1 cellular context compared by ENCODE assay signal in the genomic region with DNA sequence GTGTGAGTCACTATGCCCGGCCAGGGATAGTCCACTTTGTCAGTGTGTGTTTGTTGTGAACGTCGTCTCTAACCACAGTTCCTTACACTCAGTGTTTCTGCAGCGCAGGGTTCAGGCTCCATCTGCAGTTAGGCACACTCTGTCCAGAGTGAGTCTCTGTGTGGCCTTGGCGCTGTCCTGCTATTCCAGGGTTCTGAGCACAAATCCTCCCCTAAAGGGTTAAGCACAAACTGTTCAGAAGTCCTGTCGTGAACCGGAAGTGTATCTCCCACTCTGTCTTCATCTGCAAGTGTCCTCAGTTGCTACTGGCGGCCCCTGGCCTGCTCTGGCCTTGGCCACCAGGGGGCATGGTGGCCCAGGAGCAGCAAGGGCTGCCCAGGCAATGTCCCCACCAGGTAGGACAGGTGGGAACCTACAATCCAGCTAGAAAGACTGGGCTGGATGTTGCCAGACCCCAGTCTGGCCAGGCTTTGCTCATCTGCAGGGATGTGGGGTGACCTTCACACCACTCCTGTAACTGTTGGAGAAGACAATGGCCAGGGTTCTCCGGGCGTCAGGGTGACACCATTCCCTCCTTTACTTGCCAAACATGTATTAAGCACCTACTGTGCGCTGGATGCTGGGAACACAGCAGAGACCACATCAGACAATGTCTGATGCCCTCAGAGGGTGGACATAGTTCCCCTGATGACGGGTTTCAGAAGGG.
TF ChIP-seq lines count a peak whose summit lies in the region.

No MANE protein-coding gene starts in this region.

TF ChIP-seq in HEK293, 187 proteins besides CTCF, POLR2A, EP300 and RAD21 (continued from another document):
- TF ChIP-seq, protein P1, sequence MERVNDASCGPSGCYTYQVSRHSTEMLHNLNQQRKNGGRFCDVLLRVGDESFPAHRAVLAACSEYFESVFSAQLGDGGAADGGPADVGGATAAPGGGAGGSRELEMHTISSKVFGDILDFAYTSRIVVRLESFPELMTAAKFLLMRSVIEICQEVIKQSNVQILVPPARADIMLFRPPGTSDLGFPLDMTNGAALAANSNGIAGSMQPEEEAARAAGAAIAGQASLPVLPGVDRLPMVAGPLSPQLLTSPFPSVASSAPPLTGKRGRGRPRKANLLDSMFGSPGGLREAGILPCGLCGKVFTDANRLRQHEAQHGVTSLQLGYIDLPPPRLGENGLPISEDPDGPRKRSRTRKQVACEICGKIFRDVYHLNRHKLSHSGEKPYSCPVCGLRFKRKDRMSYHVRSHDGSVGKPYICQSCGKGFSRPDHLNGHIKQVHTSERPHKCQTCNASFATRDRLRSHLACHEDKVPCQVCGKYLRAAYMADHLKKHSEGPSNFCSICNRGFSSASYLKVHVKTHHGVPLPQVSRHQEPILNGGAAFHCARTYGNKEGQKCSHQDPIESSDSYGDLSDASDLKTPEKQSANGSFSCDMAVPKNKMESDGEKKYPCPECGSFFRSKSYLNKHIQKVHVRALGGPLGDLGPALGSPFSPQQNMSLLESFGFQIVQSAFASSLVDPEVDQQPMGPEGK (tag by site-specific recombination; IDR thresholded peaks at IDR 0.05) = 0 out of 2 replicates have a peak, but pooled peaks have one; percentile 29
- TF ChIP-seq ZBTB20 (tag by site-specific recombination; IDR thresholded peaks at IDR 0.05) (no peak), ZNF10 (tag by site-specific recombination; IDR thresholded peaks at IDR 0.05) (0 out of 2 replicates have a peak, but pooled peaks have one; percentile 14), TRIM28 (IDR thresholded peaks at IDR 0.05; ENCODE audit: borderline replicate concordance, low read length) (peak; percentile 77; the same call in 1 of the 2 replicates), SETDB1 (IDR thresholded peaks at IDR 0.05; ENCODE audit: insufficient read length, low read length) (no peak), OSR2 (tag by site-specific recombination; IDR thresholded peaks at IDR 0.05) (peak; percentile 57), ZXDB (tag by site-specific recombination; IDR thresholded peaks at IDR 0.05) (peak; percentile 42), ZNF114 (tag by site-specific recombination; IDR thresholded peaks at IDR 0.05) (no peak), ZNF341 (tag by site-specific recombination; IDR thresholded peaks at IDR 0.05; ENCODE audit: low read depth) (0 out of 2 replicates have a peak, but pooled peaks have one; percentile 10), ZNF426 (tag by site-specific recombination; IDR thresholded peaks at IDR 0.05) (no peak), YY2 (tag by site-specific recombination; IDR thresholded peaks at IDR 0.05) (no peak), KLF8 (tag by site-specific recombination; IDR thresholded peaks at IDR 0.05) (peak; percentile 25; the same call in 1 of the 2 replicates), KLF16 (tag by site-specific recombination; IDR thresholded peaks at IDR 0.05) (0 out of 2 replicates have a peak, but pooled peaks have one; percentile 29), ZEB2 (tag by site-specific recombination; IDR thresholded peaks at IDR 0.05) (peak; percentile 67), ZBTB17 (tag by site-specific recombination; IDR thresholded peaks at IDR 0.05) (no peak; the same call in 1 of the 2 replicates), SCRT1 (tag by site-specific recombination; IDR thresholded peaks at IDR 0.05; ENCODE audit: borderline replicate concordance) (no peak), GLI2 (tag by site-specific recombination; IDR thresholded peaks at IDR 0.05; ENCODE audit: borderline replicate concordance, low read depth) (no peak), IKZF3 (tag by site-specific recombination; IDR thresholded peaks at IDR 0.05) (no peak), ZNF239 (tag by site-specific recombination; IDR thresholded peaks at IDR 0.05) (no peak), ZNF776 (tag by site-specific recombination; IDR thresholded peaks at IDR 0.05; ENCODE audit: borderline replicate concordance) (no peak)
- TF ChIP-seq, protein P2, sequence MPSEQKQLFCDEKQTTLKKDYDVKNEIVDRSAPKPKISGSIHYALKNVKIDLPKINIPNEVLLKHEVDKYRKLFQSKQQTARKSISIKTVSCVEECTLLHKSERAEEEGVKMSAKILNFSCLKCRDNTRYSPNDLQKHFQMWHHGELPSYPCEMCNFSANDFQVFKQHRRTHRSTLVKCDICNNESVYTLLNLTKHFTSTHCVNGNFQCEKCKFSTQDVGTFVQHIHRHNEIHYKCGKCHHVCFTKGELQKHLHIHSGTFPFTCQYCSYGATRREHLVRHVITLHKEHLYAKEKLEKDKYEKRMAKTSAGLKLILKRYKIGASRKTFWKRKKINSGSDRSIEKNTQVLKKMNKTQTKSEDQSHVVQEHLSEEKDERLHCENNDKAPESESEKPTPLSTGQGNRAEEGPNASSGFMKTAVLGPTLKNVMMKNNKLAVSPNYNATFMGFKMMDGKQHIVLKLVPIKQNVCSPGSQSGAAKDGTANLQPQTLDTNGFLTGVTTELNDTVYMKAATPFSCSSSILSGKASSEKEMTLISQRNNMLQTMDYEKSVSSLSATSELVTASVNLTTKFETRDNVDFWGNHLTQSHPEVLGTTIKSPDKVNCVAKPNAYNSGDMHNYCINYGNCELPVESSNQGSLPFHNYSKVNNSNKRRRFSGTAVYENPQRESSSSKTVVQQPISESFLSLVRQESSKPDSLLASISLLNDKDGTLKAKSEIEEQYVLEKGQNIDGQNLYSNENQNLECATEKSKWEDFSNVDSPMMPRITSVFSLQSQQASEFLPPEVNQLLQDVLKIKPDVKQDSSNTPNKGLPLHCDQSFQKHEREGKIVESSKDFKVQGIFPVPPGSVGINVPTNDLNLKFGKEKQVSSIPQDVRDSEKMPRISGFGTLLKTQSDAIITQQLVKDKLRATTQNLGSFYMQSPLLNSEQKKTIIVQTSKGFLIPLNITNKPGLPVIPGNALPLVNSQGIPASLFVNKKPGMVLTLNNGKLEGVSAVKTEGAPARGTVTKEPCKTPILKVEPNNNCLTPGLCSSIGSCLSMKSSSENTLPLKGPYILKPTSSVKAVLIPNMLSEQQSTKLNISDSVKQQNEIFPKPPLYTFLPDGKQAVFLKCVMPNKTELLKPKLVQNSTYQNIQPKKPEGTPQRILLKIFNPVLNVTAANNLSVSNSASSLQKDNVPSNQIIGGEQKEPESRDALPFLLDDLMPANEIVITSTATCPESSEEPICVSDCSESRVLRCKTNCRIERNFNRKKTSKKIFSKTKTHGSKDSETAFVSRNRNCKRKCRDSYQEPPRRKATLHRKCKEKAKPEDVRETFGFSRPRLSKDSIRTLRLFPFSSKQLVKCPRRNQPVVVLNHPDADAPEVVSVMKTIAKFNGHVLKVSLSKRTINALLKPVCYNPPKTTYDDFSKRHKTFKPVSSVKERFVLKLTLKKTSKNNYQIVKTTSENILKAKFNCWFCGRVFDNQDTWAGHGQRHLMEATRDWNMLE (tag by site-specific recombination; conservative IDR thresholded peaks at IDR 0.05; ENCODE audit: low read depth) = peak; percentile 76
- TF ChIP-seq, protein P3, sequence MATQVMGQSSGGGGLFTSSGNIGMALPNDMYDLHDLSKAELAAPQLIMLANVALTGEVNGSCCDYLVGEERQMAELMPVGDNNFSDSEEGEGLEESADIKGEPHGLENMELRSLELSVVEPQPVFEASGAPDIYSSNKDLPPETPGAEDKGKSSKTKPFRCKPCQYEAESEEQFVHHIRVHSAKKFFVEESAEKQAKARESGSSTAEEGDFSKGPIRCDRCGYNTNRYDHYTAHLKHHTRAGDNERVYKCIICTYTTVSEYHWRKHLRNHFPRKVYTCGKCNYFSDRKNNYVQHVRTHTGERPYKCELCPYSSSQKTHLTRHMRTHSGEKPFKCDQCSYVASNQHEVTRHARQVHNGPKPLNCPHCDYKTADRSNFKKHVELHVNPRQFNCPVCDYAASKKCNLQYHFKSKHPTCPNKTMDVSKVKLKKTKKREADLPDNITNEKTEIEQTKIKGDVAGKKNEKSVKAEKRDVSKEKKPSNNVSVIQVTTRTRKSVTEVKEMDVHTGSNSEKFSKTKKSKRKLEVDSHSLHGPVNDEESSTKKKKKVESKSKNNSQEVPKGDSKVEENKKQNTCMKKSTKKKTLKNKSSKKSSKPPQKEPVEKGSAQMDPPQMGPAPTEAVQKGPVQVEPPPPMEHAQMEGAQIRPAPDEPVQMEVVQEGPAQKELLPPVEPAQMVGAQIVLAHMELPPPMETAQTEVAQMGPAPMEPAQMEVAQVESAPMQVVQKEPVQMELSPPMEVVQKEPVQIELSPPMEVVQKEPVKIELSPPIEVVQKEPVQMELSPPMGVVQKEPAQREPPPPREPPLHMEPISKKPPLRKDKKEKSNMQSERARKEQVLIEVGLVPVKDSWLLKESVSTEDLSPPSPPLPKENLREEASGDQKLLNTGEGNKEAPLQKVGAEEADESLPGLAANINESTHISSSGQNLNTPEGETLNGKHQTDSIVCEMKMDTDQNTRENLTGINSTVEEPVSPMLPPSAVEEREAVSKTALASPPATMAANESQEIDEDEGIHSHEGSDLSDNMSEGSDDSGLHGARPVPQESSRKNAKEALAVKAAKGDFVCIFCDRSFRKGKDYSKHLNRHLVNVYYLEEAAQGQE (tag by site-specific recombination; IDR thresholded peaks at IDR 0.05) = peak; percentile 67; the same call in 1 of the 2 replicates
- TF ChIP-seq, protein P4, sequence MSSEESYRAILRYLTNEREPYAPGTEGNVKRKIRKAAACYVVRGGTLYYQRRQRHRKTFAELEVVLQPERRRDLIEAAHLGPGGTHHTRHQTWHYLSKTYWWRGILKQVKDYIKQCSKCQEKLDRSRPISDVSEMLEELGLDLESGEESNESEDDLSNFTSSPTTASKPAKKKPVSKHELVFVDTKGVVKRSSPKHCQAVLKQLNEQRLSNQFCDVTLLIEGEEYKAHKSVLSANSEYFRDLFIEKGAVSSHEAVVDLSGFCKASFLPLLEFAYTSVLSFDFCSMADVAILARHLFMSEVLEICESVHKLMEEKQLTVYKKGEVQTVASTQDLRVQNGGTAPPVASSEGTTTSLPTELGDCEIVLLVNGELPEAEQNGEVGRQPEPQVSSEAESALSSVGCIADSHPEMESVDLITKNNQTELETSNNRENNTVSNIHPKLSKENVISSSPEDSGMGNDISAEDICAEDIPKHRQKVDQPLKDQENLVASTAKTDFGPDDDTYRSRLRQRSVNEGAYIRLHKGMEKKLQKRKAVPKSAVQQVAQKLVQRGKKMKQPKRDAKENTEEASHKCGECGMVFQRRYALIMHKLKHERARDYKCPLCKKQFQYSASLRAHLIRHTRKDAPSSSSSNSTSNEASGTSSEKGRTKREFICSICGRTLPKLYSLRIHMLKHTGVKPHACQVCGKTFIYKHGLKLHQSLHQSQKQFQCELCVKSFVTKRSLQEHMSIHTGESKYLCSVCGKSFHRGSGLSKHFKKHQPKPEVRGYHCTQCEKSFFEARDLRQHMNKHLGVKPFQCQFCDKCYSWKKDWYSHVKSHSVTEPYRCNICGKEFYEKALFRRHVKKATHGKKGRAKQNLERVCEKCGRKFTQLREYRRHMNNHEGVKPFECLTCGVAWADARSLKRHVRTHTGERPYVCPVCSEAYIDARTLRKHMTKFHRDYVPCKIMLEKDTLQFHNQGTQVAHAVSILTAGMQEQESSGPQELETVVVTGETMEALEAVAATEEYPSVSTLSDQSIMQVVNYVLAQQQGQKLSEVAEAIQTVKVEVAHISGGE (tag by site-specific recombination; conservative IDR thresholded peaks at IDR 0.05; ENCODE audit: low read depth) = peak; percentile 70
- TF ChIP-seq, protein P5, sequence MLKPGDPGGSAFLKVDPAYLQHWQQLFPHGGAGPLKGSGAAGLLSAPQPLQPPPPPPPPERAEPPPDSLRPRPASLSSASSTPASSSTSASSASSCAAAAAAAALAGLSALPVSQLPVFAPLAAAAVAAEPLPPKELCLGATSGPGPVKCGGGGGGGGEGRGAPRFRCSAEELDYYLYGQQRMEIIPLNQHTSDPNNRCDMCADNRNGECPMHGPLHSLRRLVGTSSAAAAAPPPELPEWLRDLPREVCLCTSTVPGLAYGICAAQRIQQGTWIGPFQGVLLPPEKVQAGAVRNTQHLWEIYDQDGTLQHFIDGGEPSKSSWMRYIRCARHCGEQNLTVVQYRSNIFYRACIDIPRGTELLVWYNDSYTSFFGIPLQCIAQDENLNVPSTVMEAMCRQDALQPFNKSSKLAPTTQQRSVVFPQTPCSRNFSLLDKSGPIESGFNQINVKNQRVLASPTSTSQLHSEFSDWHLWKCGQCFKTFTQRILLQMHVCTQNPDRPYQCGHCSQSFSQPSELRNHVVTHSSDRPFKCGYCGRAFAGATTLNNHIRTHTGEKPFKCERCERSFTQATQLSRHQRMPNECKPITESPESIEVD (tag by site-specific recombination; IDR thresholded peaks at IDR 0.05) = no peak
